ENCODE assay signal across 15 cellular contexts in the genomic region with DNA sequence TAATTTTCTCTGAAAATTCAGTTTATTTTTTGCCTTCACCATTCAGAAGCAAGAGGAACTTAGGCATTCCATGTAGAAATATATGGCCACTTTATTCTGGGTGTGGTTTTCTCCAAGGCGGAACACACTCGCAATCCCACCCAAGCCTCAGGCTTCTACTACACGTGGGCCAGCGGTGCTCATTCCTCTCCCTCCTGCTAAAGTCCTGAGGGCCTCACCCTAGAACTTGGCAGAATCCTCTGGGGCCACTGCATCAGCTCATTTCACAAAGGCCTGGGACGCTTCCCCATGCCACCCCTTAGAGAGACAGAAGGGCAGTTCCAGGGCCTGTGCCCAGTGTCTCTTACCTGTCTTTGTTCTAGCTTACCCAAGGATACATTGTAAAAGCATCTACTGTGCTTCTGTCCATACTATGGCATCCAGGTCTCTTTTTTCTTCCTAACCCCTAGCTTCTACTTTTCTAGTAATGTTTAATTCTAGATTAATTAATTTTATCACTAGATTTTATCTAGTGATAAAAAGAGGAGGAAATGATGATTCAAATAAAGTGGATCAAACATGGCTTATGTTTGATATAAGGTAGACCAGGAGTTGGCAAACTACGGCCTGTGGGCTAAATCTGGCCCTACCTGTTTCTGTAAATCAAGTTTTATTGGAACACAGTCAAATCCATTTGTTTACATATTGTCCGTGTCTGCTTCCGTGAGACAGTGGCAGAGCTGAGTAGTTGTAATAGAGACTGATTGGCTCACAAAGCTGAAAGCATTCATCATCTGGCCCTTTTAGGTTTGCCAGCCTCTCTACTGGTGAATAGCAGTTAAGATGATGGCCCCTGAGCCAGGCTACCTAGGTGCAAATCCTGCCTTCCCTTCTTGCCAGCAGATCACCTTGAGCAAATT. TPM values are rescaled to one million over a fixed set of nuclear protein-coding genes. Genes with fewer than 3 reads are reported as not detected.
DNase-seq lines count a peak whose midpoint lies in the region; ATAC-seq, FAIRE-seq and TF ChIP-seq lines count a peak whose summit lies in the region.
"Had no signal": no experiment of that assay in that cellular context is flagged by ENCODE, and none has a peak within 500 bp of the region (broad histone marks: within the 10 kb centered on the region; RNA-seq: fewer than 3 reads in every experiment).

No MANE protein-coding gene starts in this region.

- no peaks in the 10 kb centered on the region for H3F3A ChIP-seq in PC-3 (ENCODE audit: low read length, unreplicated experiment)

- DNase-seq in D341Med (ENCODE audit: low spot score) (peak; percentile 49), NCI-H1105 (lab: John Stamatoyannopoulos, UW) (peak; percentile 48), PC-3 (peak; percentile 93), keratinocyte (ENCODE audit: low read depth, low spot score) (no peak), NAMALWA (ENCODE audit: low spot score) (no peak), kidney (no peak)
- DNase-seq: activated CD4-positive, alpha-beta T cell treated with anti-CD3 and anti-CD28 coated beads for 1 hour; AML-193; kidney glomerular epithelial cell; NCI-H446 treated with DMSO at 0.1 percent for 48 hours; stimulated activated naive CD8-positive, alpha-beta T cell treated with anti-CD3 and anti-CD28 coated beads, Interleukin-15, Interleukin-2, amounts not matched to agents 100 U/mL and 50 U/mL, for 24 hours had no signal

- intact Hi-C loops in PC-3 (cut with micrococcal nuclease) (loop anchor here (1.0 kb wide), 1 partner anchor 20 kb away; no protein-coding TSS in a partner anchor), kidney (cut with DNase I) (no loop called here)

- TF ChIP-seq EP300 in gastroesophageal sphincter (IDR thresholded peaks at IDR 0.05), result no peak

- no peak overlapping the region for H2AFZ ChIP-seq in PC-3 (ENCODE audit: low read length)
- no peak overlapping the region for H2AFZ ChIP-seq in keratinocyte (ENCODE audit: control insufficient read depth, low read length)

- H3K27me3 ChIP-seq in PC-3 (ENCODE audit: low read length) (no peaks in the 10 kb centered on the region), keratinocyte (ENCODE audit: control insufficient read depth, extremely low read depth, insufficient read depth, low read length) (no peaks in the 10 kb centered on the region), gastroesophageal sphincter (no peaks in the 10 kb centered on the region)
- H3K27me3 ChIP-seq: cardiac muscle cell had no signal

- H3K79me2 ChIP-seq in PC-3 (ENCODE audit: low read length), result no peaks in the 10 kb centered on the region
- no peaks in the 10 kb centered on the region for H3K79me2 ChIP-seq in keratinocyte (ENCODE audit: control insufficient read depth, insufficient read depth, low read length)

- H3K4me2 ChIP-seq in PC-3 (ENCODE audit: low read length) (peak overlapping the region; percentile 27; the same call in 1 of the 2 replicates), keratinocyte (ENCODE audit: control insufficient read depth, extremely low read depth, insufficient read depth, low read depth, low read length) (no peak overlapping the region)

- peaks cover 20% of the 10 kb centered on the region for H3K36me3 ChIP-seq in PC-3 (ENCODE audit: low read depth, low read length)
- H3K36me3 ChIP-seq in keratinocyte (ENCODE audit: control insufficient read depth in 2 of 2, extremely low read depth in 1 of 2, insufficient read depth in 2 of 2, low read length in 2 of 2), result peaks cover 1 to 7% of the 10 kb centered on the region in 2 experiments
- H3K36me3 ChIP-seq in gastroesophageal sphincter, result peaks cover 0 to 36% of the 10 kb centered on the region in 2 donors
- H3K36me3 ChIP-seq in kidney (ENCODE audit: control insufficient read depth in 1 of 2, insufficient read depth in 2 of 2, low read length in 2 of 2), result no peaks in the 10 kb centered on the region

- H3K4me1 ChIP-seq in PC-3 (ENCODE audit: insufficient read depth, low read length), result peaks cover 15% of the 10 kb centered on the region
- peaks cover 6% of the 10 kb centered on the region for H3K4me1 ChIP-seq in keratinocyte (ENCODE audit: control insufficient read depth, extremely low read depth, insufficient read depth, low read length)
- H3K4me1 ChIP-seq in gastroesophageal sphincter, result no peaks in the 10 kb centered on the region
- H3K4me1 ChIP-seq in kidney (ENCODE audit: control insufficient read depth in 1 of 2, insufficient read depth in 1 of 2, low read depth in 1 of 2, low read length in 2 of 2), result peaks cover 0 to 1% of the 10 kb centered on the region in 2 donors

- TF ChIP-seq CTCF in PC-3 (conservative IDR thresholded peaks at IDR 0.05; ENCODE audit: low read depth, low read length) (no peak), keratinocyte (optimal IDR thresholded peaks at IDR 0.05 in 1 of 3, IDR thresholded peaks at IDR 0.05 in 1 of 3, conservative IDR thresholded peaks at IDR 0.05 in 1 of 3; ENCODE audit: extremely low read depth in 1 of 3, insufficient read depth in 2 of 3, low read length in 3 of 3) (no peak), gastroesophageal sphincter (IDR thresholded peaks at IDR 0.05) (no peak), kidney (IDR thresholded peaks at IDR 0.05; ENCODE audit: borderline replicate concordance, extremely low read depth, insufficient read depth) (no peak)

- H3K9me2 ChIP-seq in PC-3 (replicated peaks; ENCODE audit: low read length), result no peaks in the 10 kb centered on the region

- TF ChIP-seq POLR2A in gastroesophageal sphincter (IDR thresholded peaks at IDR 0.05), result no peak

- ATAC-seq in PC-3, result peak; percentile 97
- no peak for ATAC-seq in SK-N-SH treated with all-trans-retinoic acid at 6 μM for 48 hours
- ATAC-seq in gastroesophageal sphincter, result no peak
- ATAC-seq: stimulated activated naive CD8-positive, alpha-beta T cell treated with anti-CD3 and anti-CD28 coated beads, Interleukin-15, Interleukin-2, amounts not matched to agents 100 U/mL and 50 U/mL, for 24 hours had no signal

- H3K9me1 ChIP-seq in keratinocyte (ENCODE audit: control insufficient read depth, extremely low read depth, insufficient read depth, low read length), result no peaks in the 10 kb centered on the region

- WGBS in gastroesophageal sphincter (ENCODE audit: low coverage in 1 of 2), 2 donors, result 68 to 77% methylated on average over 7 to 8 of the region's 8 CpGs

- H3K9ac ChIP-seq in PC-3 (ENCODE audit: low read length), result no peak overlapping the region
- no peak overlapping the region for H3K9ac ChIP-seq in keratinocyte (ENCODE audit: control insufficient read depth, extremely low read depth, insufficient read depth, low read length)
- H3K9ac ChIP-seq in kidney (ENCODE audit: low read length in 2 of 2), result no peak overlapping the region

- CTCF ChIA-PET in PC-3 (lab: Charles Lee), result no interaction called here

- no TSS peak for BruUV-seq in PC-3 (replicated peaks; lab: Mats Ljungman, UMichigan)

- POLR2A ChIA-PET in PC-3 (lab: Charles Lee; ENCODE audit: unreplicated experiment), result no interaction called here

- no peaks in the 10 kb centered on the region for H3K9me3 ChIP-seq in PC-3 (ENCODE audit: low read length)
- H3K9me3 ChIP-seq in keratinocyte (ENCODE audit: control insufficient read depth, low read depth, low read length), result no peaks in the 10 kb centered on the region
- H3K9me3 ChIP-seq in gastroesophageal sphincter, result no peaks in the 10 kb centered on the region
- no peaks in the 10 kb centered on the region for H3K9me3 ChIP-seq in kidney (ENCODE audit: control insufficient read depth in 1 of 2, low read length in 2 of 2)

- H3K27ac ChIP-seq in PC-3 (ENCODE audit: low read length) (peak overlapping the region; percentile 47), keratinocyte (ENCODE audit: control insufficient read depth, insufficient read depth, low read length) (no peak overlapping the region), gastroesophageal sphincter (no peak overlapping the region), kidney (ENCODE audit: low read depth in 2 of 2, low read length in 2 of 2) (no peak overlapping the region)
- H3K27ac ChIP-seq: cardiac muscle cell had no signal

- FAIRE-seq in keratinocyte (lab: Jason Lieb, UNC), result peak; percentile 44
- no peak for FAIRE-seq in kidney (lab: Jason Lieb, UNC)
- FAIRE-seq: H54 had no signal

- H4K20me1 ChIP-seq in PC-3 (ENCODE audit: low read length), result 0 out of 2 replicates have a peak, but pooled peaks cover 6% of the 10 kb centered on the region
- H4K20me1 ChIP-seq in keratinocyte (ENCODE audit: control insufficient read depth, extremely low read depth, insufficient read depth, low read length), result no peaks in the 10 kb centered on the region

- dilution Hi-C loops in keratinocyte (cut with MboI; ENCODE audit: extremely low pct_ligation_motif_present, low sequenced_read_pairs), result no loop called here

- H3K4me3 ChIP-seq in PC-3 (ENCODE audit: low read length) (no peak overlapping the region), keratinocyte (ENCODE audit: control insufficient read depth in 2 of 3, extremely low read depth in 1 of 3, insufficient read depth in 2 of 3, low read depth in 1 of 3, low read length in 3 of 3) (no peak overlapping the region), gastroesophageal sphincter (no peak overlapping the region), kidney (ENCODE audit: low read length in 2 of 2) (no peak overlapping the region)
- H3K4me3 ChIP-seq: cardiac muscle cell had no signal

TF ChIP-seq in SK-N-SH treated with all-trans-retinoic acid at 6 μM for 48 hours, 23 proteins besides CTCF, POLR2A, EP300 and RAD21 (continues in another document):
- TF ChIP-seq GLIS3 (CRISPR knock-in tag; IDR thresholded peaks at IDR 0.05), result no peak
- TF ChIP-seq, protein P1, sequence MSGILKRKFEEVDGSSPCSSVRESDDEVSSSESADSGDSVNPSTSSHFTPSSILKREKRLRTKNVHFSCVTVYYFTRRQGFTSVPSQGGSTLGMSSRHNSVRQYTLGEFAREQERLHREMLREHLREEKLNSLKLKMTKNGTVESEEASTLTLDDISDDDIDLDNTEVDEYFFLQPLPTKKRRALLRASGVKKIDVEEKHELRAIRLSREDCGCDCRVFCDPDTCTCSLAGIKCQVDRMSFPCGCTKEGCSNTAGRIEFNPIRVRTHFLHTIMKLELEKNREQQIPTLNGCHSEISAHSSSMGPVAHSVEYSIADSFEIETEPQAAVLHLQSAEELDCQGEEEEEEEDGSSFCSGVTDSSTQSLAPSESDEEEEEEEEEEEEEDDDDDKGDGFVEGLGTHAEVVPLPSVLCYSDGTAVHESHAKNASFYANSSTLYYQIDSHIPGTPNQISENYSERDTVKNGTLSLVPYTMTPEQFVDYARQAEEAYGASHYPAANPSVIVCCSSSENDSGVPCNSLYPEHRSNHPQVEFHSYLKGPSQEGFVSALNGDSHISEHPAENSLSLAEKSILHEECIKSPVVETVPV (CRISPR knock-in tag; IDR thresholded peaks at IDR 0.05), result no peak

RNA-seq across cellular contexts. Expression of a gene that starts 29.8 kb away (rescaled TPM):
- total RNA-seq in PC-3 (2014; rRNA removed) (29.8 and 34.3 TPM in 2 replicates), gastroesophageal sphincter (10 to 100 TPM; 10.1 to 20.2 (median 15.4) TPM), kidney (18.9 TPM)
- polyA plus RNA-seq in keratinocyte (21.3 to 23.3 TPM (median 22.4 TPM) in 3 replicates), kidney (ENCODE audit: insufficient read depth, low read depth, low replicate concordance) (15.8 TPM)
- 4.4 TPM for polyA plus RNA-seq in keratinocyte (2011; ENCODE audit: low read depth)
- 9.5 and 12.1 TPM in 2 replicates for polyA plus RNA-seq in keratinocyte (2011; cell fraction: cytosol; rRNA removed)
- 40.6 and 41.4 TPM in 2 replicates for polyA plus RNA-seq in keratinocyte (2011; cell fraction: nucleus; rRNA removed)
- 5.8 and 20.2 TPM in 2 replicates for polyA plus RNA-seq in keratinocyte (2012; ENCODE audit: low replicate concordance)
- 24.0 to 49.9 TPM (median 44.6 TPM) in 3 replicates for polyA minus RNA-seq in keratinocyte
- polyA minus RNA-seq in keratinocyte (2011; cell fraction: cytosol; rRNA and poly(A)+ RNA removed), result 13.6 TPM
- polyA minus RNA-seq in keratinocyte (2011; cell fraction: nucleus; rRNA and poly(A)+ RNA removed), result 43.9 and 72.4 TPM in 2 replicates

Comparison
In these comparisons a context has a peak if more than half of its experiments do, and no peak if none do; other contexts are left out.
1. DNase-seq: peak in D341Med (single experiment), NCI-H1105 (single experiment) and PC-3 (single experiment); none in keratinocyte (single experiment), NAMALWA (single experiment) and kidney (single experiment).